ENCODE assay signal across 8 cellular contexts in the genomic region with DNA sequence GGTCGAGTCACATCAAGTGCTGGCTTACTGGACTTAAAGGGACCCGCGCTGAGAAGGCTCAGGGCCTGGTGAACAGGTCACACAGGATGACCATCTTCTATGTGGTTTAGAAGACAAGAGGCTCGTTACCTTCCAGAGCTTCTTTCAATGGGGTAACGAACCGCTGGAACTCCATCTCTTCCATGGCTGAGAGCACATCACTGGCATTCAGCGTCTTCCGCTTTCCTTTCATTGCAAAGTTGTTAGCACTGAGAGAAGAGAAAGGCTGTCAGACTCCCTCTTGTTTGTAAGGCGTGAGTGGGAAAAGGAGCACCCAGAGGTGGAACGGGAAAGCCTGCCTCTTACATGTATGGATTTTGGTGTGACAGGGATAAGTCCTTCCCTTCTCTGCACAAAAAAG. TPM values are rescaled to one million over a fixed set of nuclear protein-coding genes. Genes with fewer than 3 reads are reported as not detected.
A peak's percentile ranks its signal among the peaks of the same experiment; 100 is the strongest.
DNase-seq lines count a peak whose midpoint lies in the region; ATAC-seq and TF ChIP-seq lines count a peak whose summit lies in the region.

No MANE protein-coding gene starts in this region.

- peaks cover 8% of the 10 kb centered on the region for H3K79me1 ChIP-seq in neuronal stem cell (ENCODE audit: low read depth, low read length)

- no peak overlapping the region for H2AK5ac ChIP-seq in neuronal stem cell (ENCODE audit: low read depth, low read length)

- H3K9me3 ChIP-seq in CD8-positive, alpha-beta T cell (ENCODE audit: low read length) = no peaks in the 10 kb centered on the region
- no peaks in the 10 kb centered on the region for H3K9me3 ChIP-seq in OCI-LY1 (ENCODE audit: low read length)
- no peaks in the 10 kb centered on the region for H3K9me3 ChIP-seq in endocrine pancreas (ENCODE audit: control insufficient read depth, low read length)
- H3K9me3 ChIP-seq in neuronal stem cell (replicated peaks in 1 of 2; ENCODE audit: control insufficient read depth in 2 of 2, insufficient read depth in 1 of 2, low read depth in 1 of 2, low read length in 2 of 2) = no peaks in the 10 kb centered on the region

- no peak overlapping the region for H3K23ac ChIP-seq in neuronal stem cell (ENCODE audit: low read depth, low read length, poor library complexity)

- POLR2A ChIA-PET in CD8-positive, alpha-beta T cell (lab: Charles Lee) = interaction anchor here (0.7 to 2.9 kb wide), 13 partner anchors 8 to 923 kb away, joined by 3 to 16 read pairs (median 7); a partner anchor contains a TSS

- H3K4me1 Mint-ChIP-seq in CD8-positive, alpha-beta T cell (ENCODE audit: low read depth) = peaks cover 29% of the 10 kb centered on the region

- H2AFZ ChIP-seq in OCI-LY1 (ENCODE audit: low read length) (no peak overlapping the region), neuronal stem cell (ENCODE audit: low read length) (peak overlapping the region; percentile 88)

- no peaks in the 10 kb centered on the region for H3K9me3 Mint-ChIP-seq in CD8-positive, alpha-beta T cell

- no peaks in the 10 kb centered on the region for H3K27me3 Mint-ChIP-seq in CD8-positive, alpha-beta T cell (ENCODE audit: low read depth)

- no CpG with 5 or more reads among the region's 10 CpGs for WGBS in neuronal stem cell (ENCODE audit: extremely low coverage in 2 of 2, insufficient read length in 2 of 2, insufficient replicate concordance in 1 of 2), 2 donors

- H2BK5ac ChIP-seq in neuronal stem cell (ENCODE audit: low read length) = no peak overlapping the region

- no peaks in the 10 kb centered on the region for H3K9me2 ChIP-seq in OCI-LY1 (ENCODE audit: low read depth, low read length)

- peak overlapping the region; percentile 99 for H3K4me3 Mint-ChIP-seq in CD8-positive, alpha-beta T cell

- no peak overlapping the region for H3K14ac ChIP-seq in neuronal stem cell (ENCODE audit: low read length)

- H2BK12ac ChIP-seq in neuronal stem cell (ENCODE audit: low read length) = no peak overlapping the region

- H3K4me2 ChIP-seq in OCI-LY1 (ENCODE audit: low read length) = peak overlapping the region; percentile 78
- H3K4me2 ChIP-seq in neuronal stem cell (ENCODE audit: insufficient read depth, low read length, poor library complexity, severe bottlenecking) = peak overlapping the region; percentile 77

- no peak overlapping the region for H2BK120ac ChIP-seq in neuronal stem cell (ENCODE audit: low read depth, low read length)

- CTCF ChIA-PET in CD8-positive, alpha-beta T cell (lab: Charles Lee) = interaction anchor here (0.6 to 2.1 kb wide), 5 partner anchors 9 to 249 kb away, joined by 3 to 16 read pairs (median 7); a partner anchor contains a TSS

- no peaks in the 10 kb centered on the region for H4K20me1 ChIP-seq in OCI-LY1 (ENCODE audit: insufficient read depth, low read length)

- intact Hi-C loops in CD8-positive, alpha-beta T cell (cut with DNase I, micrococcal nuclease) = loop anchor here in 1 of 2 experiments (10.0 kb wide), 1 partner anchor 1095 kb away; a partner anchor contains a TSS

- H4K91ac ChIP-seq in neuronal stem cell (ENCODE audit: low read depth, low read length, poor library complexity) = no peak overlapping the region

- H3K36me3 Mint-ChIP-seq in CD8-positive, alpha-beta T cell = peaks cover 35% of the 10 kb centered on the region

- TF ChIP-seq POLR2A in GM18505 (IDR thresholded peaks at IDR 0.05; ENCODE audit: borderline replicate concordance, extremely low read depth, insufficient read depth, insufficient read length) = no peak

- H3K36me3 ChIP-seq in CD8-positive, alpha-beta T cell (ENCODE audit: insufficient read depth, low read length) = peaks cover 14% of the 10 kb centered on the region
- peaks cover 30% of the 10 kb centered on the region for H3K36me3 ChIP-seq in OCI-LY1 (ENCODE audit: insufficient read depth, low read length)
- no peaks in the 10 kb centered on the region for H3K36me3 ChIP-seq in endocrine pancreas (ENCODE audit: control insufficient read depth, insufficient read depth, low read length)
- H3K36me3 ChIP-seq in neuronal stem cell (replicated peaks in 1 of 2; ENCODE audit: control insufficient read depth in 2 of 2, insufficient read depth in 2 of 2, low read length in 2 of 2) = peaks cover 12 to 30% of the 10 kb centered on the region in 2 donors

- TF ChIP-seq CTCF in CD8-positive, alpha-beta T cell (IDR thresholded peaks at IDR 0.05) = no peak
- no peak for TF ChIP-seq CTCF in OCI-LY1 (IDR thresholded peaks at IDR 0.05; ENCODE audit: low read length)

- H3K4me3 ChIP-seq in CD8-positive, alpha-beta T cell (ENCODE audit: low read depth, low read length) = peak overlapping the region; percentile 94
- peak overlapping the region; percentile 88 for H3K4me3 ChIP-seq in OCI-LY1 (ENCODE audit: low read depth, low read length, poor library complexity, severe bottlenecking)
- H3K4me3 ChIP-seq in endocrine pancreas (ENCODE audit: control insufficient read depth, insufficient read depth, low read length) = peak overlapping the region; percentile 87
- peak overlapping the region; percentile 88 to 96 for H3K4me3 ChIP-seq in neuronal stem cell (ENCODE audit: low read length in 2 of 2)

- H3K79me2 ChIP-seq in OCI-LY1 (ENCODE audit: insufficient read depth, low read length) = peaks cover 8% of the 10 kb centered on the region

- peaks cover 3% of the 10 kb centered on the region; the same call in 1 of the 2 replicates for H3F3A ChIP-seq in OCI-LY1 (ENCODE audit: insufficient read depth, low read length)

- DNase-seq in CD8-positive, alpha-beta T cell = no peak
- DNase-seq in neuronal stem cell (ENCODE audit: low spot score) = no peak
- no peak for DNase-seq in superior temporal gyrus (ENCODE audit: extremely low spot score)

- H3K27ac Mint-ChIP-seq in CD8-positive, alpha-beta T cell = peak overlapping the region; percentile 99

- peak overlapping the region; percentile 100 for H3K9ac ChIP-seq in OCI-LY1 (ENCODE audit: low read length)
- H3K9ac ChIP-seq in endocrine pancreas (ENCODE audit: control insufficient read depth, insufficient read depth, low read length) = peak overlapping the region; percentile 93
- peak overlapping the region; percentile 98 for H3K9ac ChIP-seq in neuronal stem cell (ENCODE audit: low read depth, low read length, poor library complexity)

- no peak overlapping the region for H3K4ac ChIP-seq in neuronal stem cell (ENCODE audit: low read length)

- no peak overlapping the region for H4K8ac ChIP-seq in neuronal stem cell (ENCODE audit: low read depth, low read length)

- peak overlapping the region; percentile 84 for H3K27ac ChIP-seq in CD8-positive, alpha-beta T cell (ENCODE audit: low read depth, low read length)
- H3K27ac ChIP-seq in OCI-LY1 (ENCODE audit: low read depth, low read length, poor library complexity, severe bottlenecking) (peak overlapping the region; percentile 89), neuronal stem cell (replicated peaks; ENCODE audit: low read length) (no peak overlapping the region)

- H3K18ac ChIP-seq in neuronal stem cell (ENCODE audit: low read length) = no peak overlapping the region

- H2BK15ac ChIP-seq in neuronal stem cell (ENCODE audit: low read length) = no peak overlapping the region

- ATAC-seq in CD8-positive, alpha-beta T cell = no peak
- ATAC-seq in GM18505 (IDR thresholded peaks at IDR 0.05; ENCODE audit: unreplicated experiment) (no peak), HG02610 (IDR thresholded peaks at IDR 0.05; ENCODE audit: unreplicated experiment) (no peak), GM18511 (IDR thresholded peaks at IDR 0.05; ENCODE audit: unreplicated experiment) (no peak)

- H3K4me1 ChIP-seq in CD8-positive, alpha-beta T cell (ENCODE audit: insufficient read depth, low read length) = peaks cover 22% of the 10 kb centered on the region
- H3K4me1 ChIP-seq in OCI-LY1 (ENCODE audit: insufficient read depth, low read length, severe bottlenecking) (peaks cover 36% of the 10 kb centered on the region), endocrine pancreas (ENCODE audit: control insufficient read depth, insufficient read depth, low read length) (peaks cover 4% of the 10 kb centered on the region), neuronal stem cell (ENCODE audit: control insufficient read depth in 2 of 2, insufficient read depth in 1 of 2, low read depth in 1 of 2, low read length in 2 of 2) (peaks cover 4 to 9% of the 10 kb centered on the region in 2 donors)

- no peaks in the 10 kb centered on the region for H3K27me3 ChIP-seq in CD8-positive, alpha-beta T cell (ENCODE audit: insufficient read depth, low read length)
- H3K27me3 ChIP-seq in OCI-LY1 (ENCODE audit: insufficient read depth, low read length) (no peaks in the 10 kb centered on the region), endocrine pancreas (ENCODE audit: control insufficient read depth, insufficient read depth, low read length) (no peaks in the 10 kb centered on the region), neuronal stem cell (ENCODE audit: control insufficient read depth in 3 of 3, insufficient read depth in 3 of 3, low read depth in 1 of 3, low read length in 3 of 3) (no peaks in the 10 kb centered on the region)

RNA-seq across cellular contexts. Expression of a gene that starts 1.0 kb away (rescaled TPM):
- 10 to 100 TPM; 77.4 to 79.3 TPM for total RNA-seq in CD8-positive, alpha-beta T cell
- polyA plus RNA-seq in neuronal stem cell (2013, experiment 1 of 2) = 53.9 TPM
- 53.4 TPM for polyA plus RNA-seq in neuronal stem cell (2013, experiment 2 of 2)

RNA-seq across cellular contexts. Expression of a gene that starts 1.1 kb away (rescaled TPM):
- total RNA-seq in CD8-positive, alpha-beta T cell = under 1 TPM; 0.61 to 0.73 TPM
- 0.20 TPM for polyA plus RNA-seq in neuronal stem cell (2013, experiment 1 of 2)
- 0.14 TPM for polyA plus RNA-seq in neuronal stem cell (2013, experiment 2 of 2)

RNA-seq across cellular contexts. Expression of a gene that starts 8.4 kb away (rescaled TPM):
- total RNA-seq in CD8-positive, alpha-beta T cell = 10 to 100 TPM; 11.2 to 11.5 TPM
- polyA plus RNA-seq in neuronal stem cell (2013, experiment 1 of 2) = 18.9 TPM
- polyA plus RNA-seq in neuronal stem cell (2013, experiment 2 of 2) = 19.3 TPM

RNA-seq across cellular contexts. Expression of a gene that starts 32.7 kb away (rescaled TPM):
- total RNA-seq in CD8-positive, alpha-beta T cell = 10 to 100 TPM; 10.2 to 11.0 TPM
- 10.3 TPM for polyA plus RNA-seq in neuronal stem cell (2013, experiment 1 of 2)
- polyA plus RNA-seq in neuronal stem cell (2013, experiment 2 of 2) = 10.2 TPM

RNA-seq across cellular contexts. Expression of a gene that starts 54.0 kb away (rescaled TPM):
- 10 to 100 TPM; 29.1 to 30.7 TPM for total RNA-seq in CD8-positive, alpha-beta T cell
- polyA plus RNA-seq in neuronal stem cell (2013, experiment 1 of 2) = 26.4 TPM
- polyA plus RNA-seq in neuronal stem cell (2013, experiment 2 of 2) = 26.2 TPM
